ENCODE assay signal across 18 cellular contexts in the genomic region with DNA sequence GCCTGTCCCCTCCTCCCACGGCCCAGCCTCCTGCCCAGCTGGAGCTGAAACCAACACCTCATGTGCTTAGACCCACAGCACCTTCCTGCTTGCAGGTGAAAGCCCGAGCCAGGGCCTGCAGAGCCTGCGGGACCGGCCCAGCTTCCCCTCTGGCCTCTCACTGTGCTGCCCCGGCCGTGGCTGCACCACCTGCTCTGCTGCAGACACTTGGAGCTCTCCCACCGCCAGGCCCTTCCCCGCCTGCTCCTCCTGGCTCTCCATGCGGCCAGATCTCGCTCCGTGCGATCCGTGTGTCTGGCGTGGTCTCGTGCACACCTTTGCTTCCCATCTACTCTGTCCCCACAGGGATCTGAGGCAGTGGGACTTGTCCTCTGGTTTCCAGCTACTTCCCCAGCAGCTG.
DNase-seq lines count a peak whose midpoint lies in the region; ATAC-seq and TF ChIP-seq lines count a peak whose summit lies in the region.
"Had no signal": no experiment of that assay in that cellular context is flagged by ENCODE, and none has a peak within 500 bp of the region (broad histone marks: within the 10 kb centered on the region; RNA-seq: fewer than 3 reads in every experiment).

No MANE protein-coding gene starts in this region.

- CTCF ChIA-PET in naive thymus-derived CD4-positive, alpha-beta T cell (lab: Charles Lee): interaction anchor here (0.8 to 6.3 kb wide), 2 partner anchors 106 to 197 kb away, joined by 3 to 56 read pairs; no protein-coding TSS in a partner anchor

- H3K4ac ChIP-seq in neuronal stem cell (ENCODE audit: low read length): peak overlapping the region; percentile 69

- H3K4me1 Mint-ChIP-seq in brain (peaks cover 34% of the 10 kb centered on the region), glutamatergic neuron (ENCODE audit: low read depth, unreplicated experiment) (peaks cover 11% of the 10 kb centered on the region)
- peaks cover 2 to 14% (median 5%) of the 10 kb centered on the region in 7 donors for H3K4me1 Mint-ChIP-seq in naive thymus-derived CD4-positive, alpha-beta T cell

- H3K27ac Mint-ChIP-seq in brain: peak overlapping the region in 3 of 5 experiments; percentile 17 to 90 (median 38)
- peak overlapping the region; percentile 39 for H3K27ac Mint-ChIP-seq in glutamatergic neuron (ENCODE audit: unreplicated experiment)
- peak overlapping the region in 1 of 9 donors; percentile 14 for H3K27ac Mint-ChIP-seq in naive thymus-derived CD4-positive, alpha-beta T cell
- H3K27ac Mint-ChIP-seq: B cell had no signal

- H2AFZ ChIP-seq in neuronal stem cell (ENCODE audit: low read length): no peak overlapping the region

- DNase-seq in DMS53 (lab: John Stamatoyannopoulos, UW) (peak; percentile 25), DMS53 treated with DMSO at 0.1 percent for 48 hours (lab: John Stamatoyannopoulos, UW; ENCODE audit: unreplicated experiment) (no peak), glutamatergic neuron (no peak), neuronal stem cell (ENCODE audit: low spot score) (no peak), BE2C (no peak), foreskin melanocyte (no peak)
- DNase-seq in naive thymus-derived CD4-positive, alpha-beta T cell: no peak
- DNase-seq: C1 segment of cervical spinal cord; Calu3; CD4-positive, alpha-beta memory T cell; COR-L47; DMS79 treated with DMSO at 0.1 percent for 48 hours; GOT3; H7; HCEC 1CT had no signal

- TF ChIP-seq CTCF in brain (conservative IDR thresholded peaks at IDR 0.05) (no peak), glutamatergic neuron (IDR thresholded peaks at IDR 0.05; ENCODE audit: partially characterized antibody, unreplicated experiment) (no peak), BE2C (IDR thresholded peaks at IDR 0.05; ENCODE audit: low read depth, low read length) (no peak)

- H3K4me3 Mint-ChIP-seq in brain (no peak overlapping the region), glutamatergic neuron (ENCODE audit: unreplicated experiment) (no peak overlapping the region)
- H3K4me3 Mint-ChIP-seq in naive thymus-derived CD4-positive, alpha-beta T cell: no peak overlapping the region
- H3K4me3 Mint-ChIP-seq: B cell; CD4-positive, alpha-beta memory T cell had no signal

- no peaks in the 10 kb centered on the region for H3K79me1 ChIP-seq in neuronal stem cell (ENCODE audit: low read depth, low read length)

- H3K4me1 ChIP-seq in neuronal stem cell (ENCODE audit: control insufficient read depth in 2 of 2, insufficient read depth in 1 of 2, low read depth in 1 of 2, low read length in 2 of 2) (peaks cover 5 to 18% of the 10 kb centered on the region in 2 donors), BE2C (no peaks in the 10 kb centered on the region)
- peaks cover 5 to 15% of the 10 kb centered on the region in 2 donors for H3K4me1 ChIP-seq in naive thymus-derived CD4-positive, alpha-beta T cell (ENCODE audit: control insufficient read depth in 2 of 2, insufficient read depth in 2 of 2, low read length in 2 of 2)

- peak overlapping the region; percentile 39 for H3K14ac ChIP-seq in neuronal stem cell (ENCODE audit: low read length)

- H3K4me3 ChIP-seq in neuronal stem cell (ENCODE audit: low read length in 2 of 2): peak overlapping the region in 1 of 2 donors; percentile 15
- no peak overlapping the region for H3K4me3 ChIP-seq in naive thymus-derived CD4-positive, alpha-beta T cell (ENCODE audit: low read length)
- H3K4me3 ChIP-seq in BE2C (ENCODE audit: low read depth, low read length): no peak overlapping the region

- H2AK5ac ChIP-seq in neuronal stem cell (ENCODE audit: low read depth, low read length): peak overlapping the region; percentile 93

- WGBS in neuronal stem cell (ENCODE audit: extremely low coverage in 2 of 2, insufficient read length in 2 of 2, insufficient replicate concordance in 1 of 2), 2 donors: no CpG with 5 or more reads among the region's 15 CpGs

- peak overlapping the region; percentile 70 for H3K23ac ChIP-seq in neuronal stem cell (ENCODE audit: low read depth, low read length, poor library complexity)

- peaks cover 0 to 19% (median 10%) of the 10 kb centered on the region in 5 experiments for H3K9me3 Mint-ChIP-seq in brain
- H3K9me3 Mint-ChIP-seq in glutamatergic neuron (ENCODE audit: unreplicated experiment): peaks cover 18% of the 10 kb centered on the region
- peaks cover 0 to 2% (median 0%) of the 10 kb centered on the region in 11 donors for H3K9me3 Mint-ChIP-seq in naive thymus-derived CD4-positive, alpha-beta T cell
- H3K9me3 Mint-ChIP-seq: CD4-positive, alpha-beta memory T cell had no signal

- peak overlapping the region; percentile 44 for H2BK5ac ChIP-seq in neuronal stem cell (ENCODE audit: low read length)

- H3K9me3 ChIP-seq in neuronal stem cell (replicated peaks in 1 of 2; ENCODE audit: control insufficient read depth in 2 of 2, insufficient read depth in 1 of 2, low read depth in 1 of 2, low read length in 2 of 2): peaks cover 2 to 4% of the 10 kb centered on the region in 2 donors
- no peaks in the 10 kb centered on the region for H3K9me3 ChIP-seq in naive thymus-derived CD4-positive, alpha-beta T cell (ENCODE audit: control insufficient read depth in 2 of 3, low read length in 3 of 3)
- H3K9me3 ChIP-seq in BE2C: no peaks in the 10 kb centered on the region

- H3K27me3 Mint-ChIP-seq in brain: peaks cover 15% of the 10 kb centered on the region
- H3K27me3 Mint-ChIP-seq in glutamatergic neuron (ENCODE audit: unreplicated experiment): peaks cover 15% of the 10 kb centered on the region
- peaks cover 0 to 19% (median 0%) of the 10 kb centered on the region in 5 donors for H3K27me3 Mint-ChIP-seq in naive thymus-derived CD4-positive, alpha-beta T cell
- H3K27me3 Mint-ChIP-seq: B cell had no signal

- H3K36me3 ChIP-seq in neuronal stem cell (replicated peaks in 1 of 2; ENCODE audit: control insufficient read depth in 2 of 2, insufficient read depth in 2 of 2, low read length in 2 of 2) (no peaks in the 10 kb centered on the region), BE2C (no peaks in the 10 kb centered on the region)
- H3K36me3 ChIP-seq in naive thymus-derived CD4-positive, alpha-beta T cell (ENCODE audit: control insufficient read depth in 2 of 3, insufficient read depth in 3 of 3, low read length in 3 of 3): no peaks in the 10 kb centered on the region

- peak overlapping the region; percentile 27 for H2BK12ac ChIP-seq in neuronal stem cell (ENCODE audit: low read length)

- no peaks in the 10 kb centered on the region for H3K36me3 Mint-ChIP-seq in brain
- peaks cover 4% of the 10 kb centered on the region for H3K36me3 Mint-ChIP-seq in glutamatergic neuron (ENCODE audit: unreplicated experiment)
- H3K36me3 Mint-ChIP-seq in naive thymus-derived CD4-positive, alpha-beta T cell: no peaks in the 10 kb centered on the region
- H3K36me3 Mint-ChIP-seq: CD4-positive, alpha-beta memory T cell had no signal

- intact Hi-C loops in naive thymus-derived CD4-positive, alpha-beta T cell (cut with micrococcal nuclease): loop anchor here in 1 of 2 donors (5.0 kb wide), 1 partner anchor 70 kb away; no protein-coding TSS in a partner anchor

- ATAC-seq in naive thymus-derived CD4-positive, alpha-beta T cell: no peak

- H2BK120ac ChIP-seq in neuronal stem cell (ENCODE audit: low read depth, low read length): peak overlapping the region; percentile 76

- H3K27me3 ChIP-seq in neuronal stem cell (ENCODE audit: control insufficient read depth in 3 of 3, insufficient read depth in 3 of 3, low read depth in 1 of 3, low read length in 3 of 3) (peaks cover 0 to 68% (median 0%) of the 10 kb centered on the region in 3 experiments), BE2C (peaks cover 34% of the 10 kb centered on the region)
- H3K27me3 ChIP-seq in naive thymus-derived CD4-positive, alpha-beta T cell (ENCODE audit: control insufficient read depth in 2 of 2, insufficient read depth in 2 of 2, low read length in 2 of 2): no peaks in the 10 kb centered on the region

- no peak overlapping the region for H4K8ac ChIP-seq in neuronal stem cell (ENCODE audit: low read depth, low read length)

- H3K27ac ChIP-seq in neuronal stem cell (replicated peaks; ENCODE audit: low read length): no peak overlapping the region
- no peak overlapping the region for H3K27ac ChIP-seq in naive thymus-derived CD4-positive, alpha-beta T cell (ENCODE audit: low read depth, low read length)
- H3K27ac ChIP-seq: 22Rv1 had no signal

- H3K4me2 ChIP-seq in neuronal stem cell (ENCODE audit: insufficient read depth, low read length, poor library complexity, severe bottlenecking): no peak overlapping the region

- peak overlapping the region; percentile 66 for H3K18ac ChIP-seq in neuronal stem cell (ENCODE audit: low read length)

- H3K9ac ChIP-seq in neuronal stem cell (ENCODE audit: low read depth, low read length, poor library complexity): peak overlapping the region; percentile 70

- no peak overlapping the region for H4K91ac ChIP-seq in neuronal stem cell (ENCODE audit: low read depth, low read length, poor library complexity)

- POLR2A ChIA-PET in naive thymus-derived CD4-positive, alpha-beta T cell (lab: Charles Lee): no interaction called here

- H2BK15ac ChIP-seq in neuronal stem cell (ENCODE audit: low read length): peak overlapping the region; percentile 71
